In genomic region chr10:31034041-31034918, GRCh38 we compare ENCODE assay signal across 10 cellular contexts. TPM values are rescaled to one million over a fixed set of nuclear protein-coding genes. Genes with fewer than 3 reads are reported as not detected.
DNase-seq lines count a peak whose midpoint lies in the region; ATAC-seq, FAIRE-seq and TF ChIP-seq lines count a peak whose summit lies in the region.
"Had no signal": no experiment of that assay in that cellular context is flagged by ENCODE, and none has a peak within 500 bp of the region (broad histone marks: within the 10 kb centered on the region; RNA-seq: fewer than 3 reads in every experiment).

No MANE protein-coding gene starts in this region.

- CTCF ChIA-PET in AG04449 (lab: Yijun Ruan, JAX), result interaction anchor here (6.0 kb wide), 1 partner anchor 251 kb away, joined by 31 read pairs; no protein-coding TSS in a partner anchor

- H3K27ac ChIP-seq in kidney (ENCODE audit: low read depth in 2 of 2, low read length in 2 of 2), result no peak overlapping the region

- no peak for FAIRE-seq in kidney (lab: Jason Lieb, UNC)

- DNase-seq in AG04449 (ENCODE audit: low read depth, low spot score) (peak; percentile 96), HFF-Myc (ENCODE audit: extremely low read depth, low read depth) (peak; percentile 75), amniotic epithelial cell (ENCODE audit: low read depth) (peak; percentile 99), lung microvascular endothelial cell (ENCODE audit: low read depth in 2 of 2) (peak; percentile 7 to 61), kidney (no peak), COR-L47 (lab: John Stamatoyannopoulos, UW) (no peak)
- DNase-seq: activated CD8-positive, alpha-beta T cell treated with anti-CD3 and anti-CD28 coated beads, Interleukin-2, amount 10 ng/mL, durations not matched to agents 7 days and 5 days; NCI-H1694 had no signal

- intact Hi-C loops in kidney (cut with DNase I), result no loop called here

- H3K4me3 ChIP-seq in AG04449 (ENCODE audit: low read depth, low read length), result no peak overlapping the region
- no peak overlapping the region for H3K4me3 ChIP-seq in HFF-Myc (replicated peaks; ENCODE audit: low read depth, low read length)
- no peak overlapping the region for H3K4me3 ChIP-seq in kidney (ENCODE audit: low read length in 2 of 2)

- TF ChIP-seq CTCF in AG04449 (IDR thresholded peaks at IDR 0.05; ENCODE audit: insufficient read depth, low read length, missing control alignments) (no peak), HFF-Myc (IDR thresholded peaks at IDR 0.05; ENCODE audit: low read depth, low read length, missing control alignments) (no peak), kidney (IDR thresholded peaks at IDR 0.05; ENCODE audit: borderline replicate concordance, extremely low read depth, insufficient read depth) (no peak)

- no peak overlapping the region for H3K9ac ChIP-seq in kidney (ENCODE audit: low read length in 2 of 2)

- H3K36me3 ChIP-seq in kidney (ENCODE audit: control insufficient read depth in 1 of 2, insufficient read depth in 2 of 2, low read length in 2 of 2), result no peaks in the 10 kb centered on the region

- H3K4me1 ChIP-seq in kidney (ENCODE audit: control insufficient read depth in 1 of 2, insufficient read depth in 1 of 2, low read depth in 1 of 2, low read length in 2 of 2), result peaks cover 6 to 7% of the 10 kb centered on the region in 2 donors

- POLR2A ChIA-PET in AG04449 (lab: Yijun Ruan, JAX), result interaction anchor here (0.7 to 1.1 kb wide), 3 partner anchors 29 to 258 kb away, joined by 3 to 4 read pairs (median 3); no protein-coding TSS in a partner anchor

- no peak for ATAC-seq in HG03571 (IDR thresholded peaks at IDR 0.05; ENCODE audit: unreplicated experiment)
- ATAC-seq in HG02885 (IDR thresholded peaks at IDR 0.05; ENCODE audit: poor library complexity, unreplicated experiment), result no peak
- ATAC-seq: activated CD8-positive, alpha-beta T cell treated with anti-CD3 and anti-CD28 coated beads, Interleukin-2, amount 10 ng/mL, durations not matched to agents 7 days and 5 days had no signal

- H3K9me3 ChIP-seq in kidney (ENCODE audit: control insufficient read depth in 1 of 2, low read length in 2 of 2), result no peaks in the 10 kb centered on the region

RNA-seq across cellular contexts. Expression of gene ZNF438, which starts 2.6 kb away (rescaled TPM):
- total RNA-seq in lung microvascular endothelial cell (2.4 and 2.6 TPM in 2 replicates), kidney (9.9 TPM)
- polyA plus RNA-seq in kidney (ENCODE audit: insufficient read depth, low read depth, low replicate concordance), result 5.9 TPM

Comparison
In these comparisons a context has a peak if more than half of its experiments do, and no peak if none do; other contexts are left out.
1. DNase-seq: peak in AG04449 (single experiment), HFF-Myc (single experiment), amniotic epithelial cell (single experiment) and lung microvascular endothelial cell (2 of 2); none in kidney (single experiment) and COR-L47 (single experiment).